Comparison of ENCODE assay signal across 7 cellular contexts in genomic region chr11:88886796-88887195, GRCh38.
DNase-seq lines count a peak whose midpoint lies in the region; ATAC-seq and TF ChIP-seq lines count a peak whose summit lies in the region.

No MANE protein-coding gene starts in this region.

- H3K9me3 ChIP-seq in DOHH2 (ENCODE audit: control insufficient read depth, insufficient read depth, low read length): no peaks in the 10 kb centered on the region
- peaks cover 4% of the 10 kb centered on the region for H3K9me3 ChIP-seq in aorta (ENCODE audit: control insufficient read depth, low read length)

- H3K4me3 ChIP-seq in DOHH2 (ENCODE audit: low read length): no peak overlapping the region
- no peak overlapping the region for H3K4me3 ChIP-seq in aorta (ENCODE audit: low read length in 2 of 2)

- TF ChIP-seq CTCF in DOHH2 (IDR thresholded peaks at IDR 0.05; ENCODE audit: low read depth, low read length, poor library complexity, severe bottlenecking): peak; percentile 54
- TF ChIP-seq CTCF in foreskin keratinocyte (conservative IDR thresholded peaks at IDR 0.05): peak; percentile 54

- H3K27ac ChIP-seq in DOHH2 (ENCODE audit: low read depth, low read length) (no peak overlapping the region), foreskin keratinocyte (no peak overlapping the region), aorta (ENCODE audit: low read depth in 1 of 2, low read length in 2 of 2) (no peak overlapping the region)

- H3K36me3 ChIP-seq in DOHH2 (ENCODE audit: control insufficient read depth, low read length): no peaks in the 10 kb centered on the region
- H3K36me3 ChIP-seq in aorta (ENCODE audit: control insufficient read depth in 1 of 2, insufficient read depth in 2 of 2, low read length in 1 of 2): no peaks in the 10 kb centered on the region

- no peaks in the 10 kb centered on the region for H4K20me1 ChIP-seq in DOHH2 (ENCODE audit: control insufficient read depth, insufficient read depth, low read depth, low read length)

- H3K4me2 ChIP-seq in DOHH2 (ENCODE audit: low read length): no peak overlapping the region

- no peaks in the 10 kb centered on the region for H3K4me1 ChIP-seq in DOHH2 (ENCODE audit: control insufficient read depth, low read length)
- H3K4me1 ChIP-seq in foreskin keratinocyte: no peaks in the 10 kb centered on the region
- no peaks in the 10 kb centered on the region for H3K4me1 ChIP-seq in aorta (ENCODE audit: control insufficient read depth in 1 of 2, insufficient read depth in 2 of 2, low read length in 2 of 2)

- 55 to 60% methylated on average over 3 of the region's 3 CpGs for WGBS in aorta, 2 donors

- H3K9me2 ChIP-seq in DOHH2 (replicated peaks; ENCODE audit: control insufficient read depth, low read length): no peaks in the 10 kb centered on the region

- H3K79me2 ChIP-seq in DOHH2 (ENCODE audit: control insufficient read depth, low read length): no peaks in the 10 kb centered on the region

- intact Hi-C loops in aorta (cut with DNase I): no loop called here

- H3K27me3 ChIP-seq in DOHH2 (ENCODE audit: control insufficient read depth, low read length): no peaks in the 10 kb centered on the region
- no peaks in the 10 kb centered on the region for H3K27me3 ChIP-seq in foreskin keratinocyte
- no peaks in the 10 kb centered on the region for H3K27me3 ChIP-seq in aorta (ENCODE audit: control insufficient read depth in 1 of 2, insufficient read depth in 2 of 2, low read length in 1 of 2)

- H3F3A ChIP-seq in DOHH2 (ENCODE audit: control insufficient read depth, insufficient read depth): no peaks in the 10 kb centered on the region

- DNase-seq in HuH-7.5 (ENCODE audit: low spot score): peak; percentile 1
- peak; percentile 7 for DNase-seq in UCSD-AML1 (lab: John Stamatoyannopoulos, UW; ENCODE audit: unreplicated experiment)
- peak; percentile 1 to 13 for DNase-seq in foreskin keratinocyte
- DNase-seq in aorta: no peak
- no peak for DNase-seq in DMS79 (lab: John Stamatoyannopoulos, UW)

- peak; percentile 77 for ATAC-seq in GM19035 (IDR thresholded peaks at IDR 0.05; ENCODE audit: unreplicated experiment)
- peak; percentile 41 for ATAC-seq in foreskin keratinocyte
- no peak for ATAC-seq in aorta (ENCODE audit: low FRiP score)

Comparison
In these comparisons a context has a peak if more than half of its experiments do, and no peak if none do; other contexts are left out.
1. DNase-seq: peak in HuH-7.5 (single experiment), UCSD-AML1 (single experiment) and foreskin keratinocyte (2 of 2); none in aorta (0 of 2) and DMS79 (single experiment).